8 cellular contexts compared by ENCODE assay signal in genomic region chr6:107061125-107062020, GRCh38. TPM values are rescaled to one million over a fixed set of nuclear protein-coding genes. Genes with fewer than 3 reads are reported as not detected.
A peak's percentile ranks its signal among the peaks of the same experiment; 100 is the strongest.
DNase-seq lines count a peak whose midpoint lies in the region; ATAC-seq lines count a peak whose summit lies in the region.

No MANE protein-coding gene starts in this region.

- intact Hi-C loops in CD4-positive, alpha-beta memory T cell (cut with micrococcal nuclease): no loop called here
- intact Hi-C loops in Right ventricle myocardium superior (cut with DNase I): no loop called here

- peak in 4 of 5 donors; percentile 1 to 21 (median 11) for DNase-seq in CD4-positive, alpha-beta memory T cell
- no peak for DNase-seq in central memory CD8-positive, alpha-beta T cell (ENCODE audit: low spot score in 2 of 2)
- DNase-seq in ACHN (no peak), DMS79 treated with DMSO at 0.1 percent for 48 hours (lab: John Stamatoyannopoulos, UW) (no peak), AG08396 (ENCODE audit: low spot score) (no peak), Right ventricle myocardium superior (no peak)

- no peaks in the 10 kb centered on the region for H3K9me3 ChIP-seq in CD4-positive, alpha-beta memory T cell (ENCODE audit: control insufficient read depth in 1 of 2, low read length in 2 of 2)

- peak overlapping the region; percentile 72 to 89 (median 82) for H3K4me3 Mint-ChIP-seq in CD4-positive, alpha-beta memory T cell
- H3K4me3 Mint-ChIP-seq in central memory CD8-positive, alpha-beta T cell: peak overlapping the region; percentile 50

- peak; percentile 73 for ATAC-seq in GM19438 (IDR thresholded peaks at IDR 0.05; ENCODE audit: low read depth, unreplicated experiment)
- peak; percentile 51 for ATAC-seq in HG03342 (IDR thresholded peaks at IDR 0.05; ENCODE audit: unreplicated experiment)
- ATAC-seq in central memory CD8-positive, alpha-beta T cell (replicated peaks; ENCODE audit: extremely low read depth, poor library complexity, severe bottlenecking): peak; percentile 70
- ATAC-seq in Right ventricle myocardium superior (ENCODE audit: poor library complexity): no peak

- H3K27me3 Mint-ChIP-seq in CD4-positive, alpha-beta memory T cell: peaks cover 0 to 2% of the 10 kb centered on the region in 2 donors
- H3K27me3 Mint-ChIP-seq in central memory CD8-positive, alpha-beta T cell: no peaks in the 10 kb centered on the region

- no peaks in the 10 kb centered on the region for H3K36me3 ChIP-seq in CD4-positive, alpha-beta memory T cell (ENCODE audit: insufficient read depth, low read length)

- no peaks in the 10 kb centered on the region for H3K36me3 Mint-ChIP-seq in CD4-positive, alpha-beta memory T cell
- H3K36me3 Mint-ChIP-seq in central memory CD8-positive, alpha-beta T cell (ENCODE audit: insufficient read depth): peaks cover 2% of the 10 kb centered on the region

- no peaks in the 10 kb centered on the region for H3K9me3 Mint-ChIP-seq in CD4-positive, alpha-beta memory T cell
- no peaks in the 10 kb centered on the region for H3K9me3 Mint-ChIP-seq in central memory CD8-positive, alpha-beta T cell

- H3K27me3 ChIP-seq in CD4-positive, alpha-beta memory T cell (ENCODE audit: insufficient read depth, low read length): no peaks in the 10 kb centered on the region

- peaks cover 25% of the 10 kb centered on the region for H3K4me1 ChIP-seq in CD4-positive, alpha-beta memory T cell (ENCODE audit: insufficient read depth, low read length)

- in situ Hi-C loops in ACHN (cut with HindIII; ENCODE audit: low pct_ligation_motif_present, low pct_unique_long_range_greater_than_20kb, low sequenced_read_pairs): no loop called here

- H3K27ac ChIP-seq in CD4-positive, alpha-beta memory T cell (ENCODE audit: low read depth, low read length): no peak overlapping the region

- peak overlapping the region; percentile 23 to 45 for H3K4me3 ChIP-seq in CD4-positive, alpha-beta memory T cell (ENCODE audit: low read length in 2 of 2)

- CTCF ChIA-PET in CD4-positive, alpha-beta memory T cell (lab: Charles Lee; ENCODE audit: partially characterized antibody): interaction anchor here (2.1 to 3.8 kb wide), 2 partner anchors 33 to 53 kb away, joined by 6 to 17 read pairs; partner anchors contain the start of gene MTRES1

- POLR2A ChIA-PET in CD4-positive, alpha-beta memory T cell (lab: Charles Lee; ENCODE audit: partially characterized antibody): interaction anchor here (1.0 kb wide), 1 partner anchor 9 kb away, joined by 4 read pairs; no protein-coding TSS in a partner anchor

- peak overlapping the region in 6 of 7 donors; percentile 81 to 92 (median 86) for H3K27ac Mint-ChIP-seq in CD4-positive, alpha-beta memory T cell
- H3K27ac Mint-ChIP-seq in central memory CD8-positive, alpha-beta T cell (ENCODE audit: low read depth): peak overlapping the region; percentile 55

- H3K4me1 Mint-ChIP-seq in CD4-positive, alpha-beta memory T cell: peaks cover 19 to 44% (median 32%) of the 10 kb centered on the region in 4 donors
- peaks cover 16% of the 10 kb centered on the region for H3K4me1 Mint-ChIP-seq in central memory CD8-positive, alpha-beta T cell

RNA-seq across cellular contexts. Expression of gene MTRES1, which starts 33.4 kb away (rescaled TPM):
- 10 to 100 TPM; 21.6 to 23.7 TPM for total RNA-seq in CD4-positive, alpha-beta memory T cell
- 10 to 100 TPM; 12.1 to 19.4 TPM for polyA plus RNA-seq in CD4-positive, alpha-beta memory T cell
- total RNA-seq in Right ventricle myocardium superior: 39.1 TPM

RNA-seq across cellular contexts. Expression of gene BEND3, which starts 53.9 kb away (rescaled TPM):
- 1 to 10 TPM in 1 of 2 experiments, under 1 TPM in 1; 0.94 to 1.1 TPM for total RNA-seq in CD4-positive, alpha-beta memory T cell
- polyA plus RNA-seq in CD4-positive, alpha-beta memory T cell: under 1 TPM in 1 of 2 donors, not detected in 1; 0.63 TPM
- total RNA-seq in Right ventricle myocardium superior: 1.5 TPM

Comparison
In these comparisons a context has a peak if more than half of its experiments do, and no peak if none do; other contexts are left out.
1. DNase-seq: peak in CD4-positive, alpha-beta memory T cell (4 of 5); none in central memory CD8-positive, alpha-beta T cell (0 of 2), ACHN (single experiment), DMS79 treated with DMSO at 0.1 percent for 48 hours (single experiment), AG08396 (single experiment) and Right ventricle myocardium superior (single experiment).